In genomic region chr13:31538067-31539042, GRCh38 we compare ENCODE assay signal across 9 cellular contexts.
DNase-seq lines count a peak whose midpoint lies in the region; ATAC-seq, FAIRE-seq and TF ChIP-seq lines count a peak whose summit lies in the region.
"Had no signal": no experiment of that assay in that cellular context is flagged by ENCODE, and none has a peak within 500 bp of the region (broad histone marks: within the 10 kb centered on the region; RNA-seq: fewer than 3 reads in every experiment).

No MANE protein-coding gene starts in this region.

- no peak overlapping the region for H3K4me3 ChIP-seq in Caco-2 (ENCODE audit: low read depth, low read length)
- no peak overlapping the region for H3K4me3 ChIP-seq in MG63
- H3K4me3 ChIP-seq in astrocyte (ENCODE audit: insufficient read depth, low read depth, low read length), result no peak overlapping the region
- H3K4me3 ChIP-seq in right lobe of liver, result no peak overlapping the region
- H3K4me3 ChIP-seq in sigmoid colon, result no peak overlapping the region

- H3K4me1 ChIP-seq in Caco-2 (no peaks in the 10 kb centered on the region), astrocyte (ENCODE audit: insufficient read depth, low read length) (no peaks in the 10 kb centered on the region), right lobe of liver (no peaks in the 10 kb centered on the region), sigmoid colon (no peaks in the 10 kb centered on the region)

- FAIRE-seq in astrocyte (lab: Jason Lieb, UNC), result no peak
- FAIRE-seq: colon had no signal

- peak; percentile 70 to 81 for TF ChIP-seq CTCF in Caco-2 (IDR thresholded peaks at IDR 0.05; ENCODE audit: insufficient read depth in 1 of 2, low read depth in 1 of 2, low read length in 1 of 2, severe bottlenecking in 1 of 2, unreplicated experiment in 1 of 2)
- peak; percentile 65 for TF ChIP-seq CTCF in astrocyte (IDR thresholded peaks at IDR 0.05; ENCODE audit: insufficient read depth, low read depth, low read length)
- TF ChIP-seq CTCF in right lobe of liver (IDR thresholded peaks at IDR 0.05), result peak; percentile 34 to 64 (median 55)
- no peak for TF ChIP-seq CTCF in sigmoid colon (IDR thresholded peaks at IDR 0.05)

- H3K9ac ChIP-seq in astrocyte (ENCODE audit: low read length), result no peak overlapping the region

- H3K9me3 ChIP-seq in Caco-2, result no peaks in the 10 kb centered on the region
- no peaks in the 10 kb centered on the region for H3K9me3 ChIP-seq in MG63
- H3K9me3 ChIP-seq in astrocyte (ENCODE audit: insufficient read depth, low read depth, low read length), result no peaks in the 10 kb centered on the region
- no peaks in the 10 kb centered on the region for H3K9me3 ChIP-seq in right lobe of liver
- H3K9me3 ChIP-seq in sigmoid colon, result peaks cover 0 to 1% (median 0%) of the 10 kb centered on the region in 4 donors

- TF ChIP-seq POLR2A in right lobe of liver (IDR thresholded peaks at IDR 0.05) (no peak), sigmoid colon (IDR thresholded peaks at IDR 0.05) (no peak)

- H3K4me3 Mint-ChIP-seq in Caco-2 (ENCODE audit: unreplicated experiment) (no peak overlapping the region), astrocyte (ENCODE audit: unreplicated experiment) (no peak overlapping the region)

- no peaks in the 10 kb centered on the region for H3K27me3 ChIP-seq in Caco-2 (replicated peaks; ENCODE audit: control insufficient read depth, insufficient read depth, low read length)
- H3K27me3 ChIP-seq in MG63, result no peaks in the 10 kb centered on the region
- H3K27me3 ChIP-seq in astrocyte (ENCODE audit: insufficient read depth, low read length), result peaks cover 12% of the 10 kb centered on the region
- no peaks in the 10 kb centered on the region for H3K27me3 ChIP-seq in right lobe of liver
- H3K27me3 ChIP-seq in sigmoid colon, result no peaks in the 10 kb centered on the region

- H3K4me1 Mint-ChIP-seq in Caco-2 (ENCODE audit: low read depth, unreplicated experiment) (no peaks in the 10 kb centered on the region), astrocyte (ENCODE audit: low read depth, unreplicated experiment) (peaks cover 8% of the 10 kb centered on the region)

- WGBS in right lobe of liver (ENCODE audit: insufficient coverage, low coverage, low lambda C conversion rate, missing lambda C conversion rate), result 25% methylated on average over 6 of the region's 6 CpGs
- 17 to 39% methylated on average over 6 of the region's 6 CpGs for WGBS in sigmoid colon, 2 donors

- H3K36me3 Mint-ChIP-seq in Caco-2 (ENCODE audit: insufficient read depth, unreplicated experiment) (no peaks in the 10 kb centered on the region), astrocyte (ENCODE audit: low read depth, unreplicated experiment) (no peaks in the 10 kb centered on the region)

- H3K36me3 ChIP-seq in Caco-2 (ENCODE audit: control insufficient read depth, insufficient read depth, low read length), result no peaks in the 10 kb centered on the region
- H3K36me3 ChIP-seq in MG63, result no peaks in the 10 kb centered on the region
- no peaks in the 10 kb centered on the region for H3K36me3 ChIP-seq in astrocyte (ENCODE audit: insufficient read depth, low read length)
- H3K36me3 ChIP-seq in right lobe of liver, result no peaks in the 10 kb centered on the region
- H3K36me3 ChIP-seq in sigmoid colon, result no peaks in the 10 kb centered on the region

- BruUV-seq in Caco-2 (replicated peaks; lab: Mats Ljungman, UMichigan), result no TSS peak

- H3K27me3 Mint-ChIP-seq in Caco-2 (ENCODE audit: insufficient read depth, unreplicated experiment) (no peaks in the 10 kb centered on the region), astrocyte (ENCODE audit: low read depth, unreplicated experiment) (peaks cover 11% of the 10 kb centered on the region)

- TF ChIP-seq EP300 in sigmoid colon (IDR thresholded peaks at IDR 0.05), result no peak

- ATAC-seq in right lobe of liver (peak; percentile 62 to 82 (median 73)), HG03460 (IDR thresholded peaks at IDR 0.05; ENCODE audit: unreplicated experiment) (no peak)

- H3K27ac ChIP-seq in astrocyte (ENCODE audit: low read depth, low read length), result no peak overlapping the region
- no peak overlapping the region for H3K27ac ChIP-seq in right lobe of liver
- no peak overlapping the region for H3K27ac ChIP-seq in sigmoid colon

- H3K27ac Mint-ChIP-seq in Caco-2 (ENCODE audit: unreplicated experiment) (no peak overlapping the region), astrocyte (ENCODE audit: unreplicated experiment) (no peak overlapping the region)

- H3K4me2 ChIP-seq in astrocyte (ENCODE audit: low read length), result peak overlapping the region; percentile 38

- H2AFZ ChIP-seq in astrocyte (ENCODE audit: low read depth, low read length), result no peak overlapping the region

- DNase-seq in Caco-2, result peak in 1 of 2 experiments; percentile 44
- DNase-seq in MG63, result peak; percentile 59
- peak; percentile 20 for DNase-seq in astrocyte (ENCODE audit: low read depth)
- DNase-seq in right lobe of liver, result no peak
- DNase-seq in HK-2 (ENCODE audit: unreplicated experiment), result no peak
- DNase-seq in NCI-H2227 (lab: John Stamatoyannopoulos, UW; ENCODE audit: unreplicated experiment), result no peak
- no peak for DNase-seq in sigmoid colon

- H4K20me1 ChIP-seq in astrocyte (ENCODE audit: insufficient read depth, low read length), result no peaks in the 10 kb centered on the region

- intact Hi-C loops in Caco-2 (cut with micrococcal nuclease; ENCODE audit: unreplicated experiment), result loop anchor here (1.0 to 5.0 kb wide), 5 partner anchors 50 to 204 kb away; no protein-coding TSS in a partner anchor
- intact Hi-C loops in right lobe of liver (cut with DNase I), result no loop called here
- intact Hi-C loops in sigmoid colon (cut with DNase I), result no loop called here

- H3K9me3 Mint-ChIP-seq in Caco-2 (ENCODE audit: unreplicated experiment), result no peaks in the 10 kb centered on the region
- peaks cover 2% of the 10 kb centered on the region for H3K9me3 Mint-ChIP-seq in astrocyte (ENCODE audit: unreplicated experiment)

- CTCF ChIA-PET in Caco-2 (lab: Charles Lee), result interaction anchor here (0.6 to 2.0 kb wide), 16 partner anchors 19 to 255 kb away, joined by 3 to 40 read pairs (median 3); no protein-coding TSS in a partner anchor

- POLR2A ChIA-PET in Caco-2 (lab: Charles Lee), result interaction anchor here (0.7 kb wide), 1 partner anchor 8 kb away, joined by 3 read pairs; no protein-coding TSS in a partner anchor

- no peaks in the 10 kb centered on the region for H3K79me2 ChIP-seq in astrocyte (ENCODE audit: insufficient read depth, low read length)

Comparison
In these comparisons a context has a peak if more than half of its experiments do, and no peak if none do; other contexts are left out.
1. DNase-seq: peak in MG63 (single experiment) and astrocyte (single experiment); none in right lobe of liver (0 of 3), HK-2 (single experiment), NCI-H2227 (single experiment) and sigmoid colon (single experiment).
2. CTCF ChIP-seq: peak in Caco-2 (2 of 2), astrocyte (single experiment) and right lobe of liver (4 of 4); none in sigmoid colon (0 of 4).